In the genomic region with DNA sequence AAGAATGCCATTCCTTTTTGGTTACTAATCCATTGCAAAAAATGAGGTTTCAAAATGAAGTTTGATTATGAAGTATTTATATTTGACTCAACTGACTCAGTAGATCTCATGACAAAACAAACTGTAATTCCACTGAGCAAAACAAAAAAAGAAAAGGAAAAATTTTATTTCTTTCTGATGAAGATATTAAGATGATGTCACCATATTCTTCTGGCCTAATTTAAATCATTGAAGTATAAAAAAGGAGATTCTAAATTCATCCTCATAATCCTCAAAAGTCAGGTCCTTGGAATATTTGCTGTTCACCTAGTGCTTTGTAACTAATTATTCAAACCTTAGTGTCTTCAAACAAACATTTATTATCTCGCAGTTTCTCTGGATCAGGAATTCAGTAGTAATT, we compare ENCODE assay signal across 23 cellular contexts.
DNase-seq lines count a peak whose midpoint lies in the region; ATAC-seq and TF ChIP-seq lines count a peak whose summit lies in the region.
"Had no signal": no experiment of that assay in that cellular context is flagged by ENCODE, and none has a peak within 500 bp of the region (broad histone marks: within the 10 kb centered on the region; RNA-seq: fewer than 3 reads in every experiment).

No MANE protein-coding gene starts in this region.

- no peaks in the 10 kb centered on the region for H3K9me2 ChIP-seq in PC-3 (replicated peaks; ENCODE audit: low read length)

- no peak overlapping the region for H3K9ac ChIP-seq in PC-3 (ENCODE audit: low read length)
- H3K9ac ChIP-seq: BLaER1 had no signal

- no peaks in the 10 kb centered on the region for H3K27me3 ChIP-seq in PC-3 (ENCODE audit: low read length)
- H3K27me3 ChIP-seq: BE2C, BLaER1 had no signal

- TF ChIP-seq CTCF in HEK293 (tag by site-specific recombination; IDR thresholded peaks at IDR 0.05): no peak
- no peak for TF ChIP-seq CTCF in PC-3 (conservative IDR thresholded peaks at IDR 0.05; ENCODE audit: low read depth, low read length)

- H3F3A ChIP-seq in PC-3 (ENCODE audit: low read length, unreplicated experiment): no peaks in the 10 kb centered on the region

- CTCF ChIA-PET in HEK293 (lab: Yijun Ruan, JAX): no interaction called here
- CTCF ChIA-PET in PC-3 (lab: Charles Lee): no interaction called here

- intact Hi-C loops in PC-3 (cut with micrococcal nuclease): no loop called here

- no peak overlapping the region for H3K4me2 ChIP-seq in PC-3 (ENCODE audit: low read length)
- H3K4me2 ChIP-seq: BLaER1 had no signal

- POLR2A ChIA-PET in HEK293 (lab: Yijun Ruan, JAX): no interaction called here
- POLR2A ChIA-PET in PC-3 (lab: Charles Lee; ENCODE audit: unreplicated experiment): no interaction called here

- H2AFZ ChIP-seq in PC-3 (ENCODE audit: low read length): no peak overlapping the region

- H3K4me3 ChIP-seq in HEK293 (ENCODE audit: low read depth, low read length) (no peak overlapping the region), PC-3 (ENCODE audit: low read length) (no peak overlapping the region)
- H3K4me3 ChIP-seq: BLaER1 had no signal

- in situ Hi-C loops in G401 (cut with HindIII; ENCODE audit: low sequenced_read_pairs): no loop called here

- no peaks in the 10 kb centered on the region for H3K79me2 ChIP-seq in PC-3 (ENCODE audit: low read length)

- H3K36me3 ChIP-seq in HEK293 (ENCODE audit: control insufficient read depth in 2 of 2, insufficient read depth in 1 of 2, low read length in 2 of 2) (no peaks in the 10 kb centered on the region), PC-3 (ENCODE audit: low read depth, low read length) (no peaks in the 10 kb centered on the region)
- H3K36me3 ChIP-seq: BE2C, BLaER1 had no signal

- no peak overlapping the region for H3K27ac ChIP-seq in HEK293 (ENCODE audit: extremely low read depth, low read depth, low read length)
- H3K27ac ChIP-seq in PC-3 (ENCODE audit: low read length): no peak overlapping the region
- H3K27ac ChIP-seq: BLaER1 had no signal

- H3K4me1 ChIP-seq in HEK293 (ENCODE audit: control insufficient read depth, insufficient read depth, low read length) (no peaks in the 10 kb centered on the region), PC-3 (ENCODE audit: insufficient read depth, low read length) (peaks cover 22% of the 10 kb centered on the region)
- H3K4me1 ChIP-seq: BE2C had no signal

- DNase-seq in HCEC 1CT (peak; percentile 56), PC-3 (peak; percentile 21), fibroblast of peridontal ligament (ENCODE audit: extremely low read depth) (peak; percentile 8), superior temporal gyrus (ENCODE audit: extremely low spot score) (no peak), NCI-H2029 treated with DMSO at 0.1 percent for 48 hours (lab: John Stamatoyannopoulos, UW) (no peak), G401 (ENCODE audit: low spot score) (no peak)
- DNase-seq: 8988T; ACHN; BE2C; C1 segment of cervical spinal cord; CD4-positive, alpha-beta memory T cell; CD4-positive, CD25-positive, alpha-beta regulatory T cell; CD8-positive, alpha-beta memory T cell; COR-L47; DMS 273 treated with DMSO at 0.1 percent for 48 hours; DMS153; DMS53; DMS79; DND-41; EL; GF-D8 had no signal

- no peaks in the 10 kb centered on the region for H3K9me3 ChIP-seq in HEK293 (ENCODE audit: control insufficient read depth, insufficient read depth, low read depth, low read length)
- H3K9me3 ChIP-seq in PC-3 (ENCODE audit: low read length): no peaks in the 10 kb centered on the region
- H3K9me3 ChIP-seq: BE2C, BLaER1 had no signal

- BruUV-seq in PC-3 (replicated peaks; lab: Mats Ljungman, UMichigan): no TSS peak

- no peaks in the 10 kb centered on the region for H4K20me1 ChIP-seq in PC-3 (ENCODE audit: low read length)
- H4K20me1 ChIP-seq: BLaER1 had no signal

- no peak for ATAC-seq in PC-3

TF ChIP-seq in HEK293, 187 proteins besides CTCF, POLR2A, EP300 and RAD21:
- no peak for TF ChIP-seq ZNF292 (tag by site-specific recombination; IDR thresholded peaks at IDR 0.05; ENCODE audit: borderline replicate concordance, low read depth)
- TF ChIP-seq, protein P1, sequence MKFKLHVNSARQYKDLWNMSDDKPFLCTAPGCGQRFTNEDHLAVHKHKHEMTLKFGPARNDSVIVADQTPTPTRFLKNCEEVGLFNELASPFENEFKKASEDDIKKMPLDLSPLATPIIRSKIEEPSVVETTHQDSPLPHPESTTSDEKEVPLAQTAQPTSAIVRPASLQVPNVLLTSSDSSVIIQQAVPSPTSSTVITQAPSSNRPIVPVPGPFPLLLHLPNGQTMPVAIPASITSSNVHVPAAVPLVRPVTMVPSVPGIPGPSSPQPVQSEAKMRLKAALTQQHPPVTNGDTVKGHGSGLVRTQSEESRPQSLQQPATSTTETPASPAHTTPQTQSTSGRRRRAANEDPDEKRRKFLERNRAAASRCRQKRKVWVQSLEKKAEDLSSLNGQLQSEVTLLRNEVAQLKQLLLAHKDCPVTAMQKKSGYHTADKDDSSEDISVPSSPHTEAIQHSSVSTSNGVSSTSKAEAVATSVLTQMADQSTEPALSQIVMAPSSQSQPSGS (tag by site-specific recombination; IDR thresholded peaks at IDR 0.05; ENCODE audit: low read depth): 0 out of 2 replicates have a peak, but pooled peaks have one; percentile 50
- no peak for TF ChIP-seq ZNF140 (tag by site-specific recombination; IDR thresholded peaks at IDR 0.05)
- TF ChIP-seq YY2 (tag by site-specific recombination; IDR thresholded peaks at IDR 0.05): no peak
- TF ChIP-seq, protein P2, sequence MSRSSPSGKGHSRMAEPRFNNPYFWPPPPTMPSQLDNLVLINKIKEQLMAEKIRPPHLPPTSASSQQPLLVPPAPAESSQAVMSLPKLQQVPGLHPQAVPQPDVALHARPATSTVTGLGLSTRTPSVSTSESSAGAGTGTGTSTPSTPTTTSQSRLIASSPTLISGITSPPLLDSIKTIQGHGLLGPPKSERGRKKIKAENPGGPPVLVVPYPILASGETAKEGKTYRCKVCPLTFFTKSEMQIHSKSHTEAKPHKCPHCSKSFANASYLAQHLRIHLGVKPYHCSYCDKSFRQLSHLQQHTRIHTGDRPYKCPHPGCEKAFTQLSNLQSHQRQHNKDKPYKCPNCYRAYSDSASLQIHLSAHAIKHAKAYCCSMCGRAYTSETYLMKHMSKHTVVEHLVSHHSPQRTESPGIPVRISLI (tag by site-specific recombination; IDR thresholded peaks at IDR 0.05): no peak

Comparison
In these comparisons a context has a peak if more than half of its experiments do, and no peak if none do; other contexts are left out.
1. DNase-seq: peak in HCEC 1CT (single experiment), PC-3 (single experiment) and fibroblast of peridontal ligament (single experiment); none in superior temporal gyrus (single experiment), NCI-H2029 treated with DMSO at 0.1 percent for 48 hours (single experiment) and G401 (single experiment).